Comparison of ENCODE assay signal across 8 cellular contexts in genomic region chr4:127782275-127783025, GRCh38. TPM values are rescaled to one million over a fixed set of nuclear protein-coding genes. Genes with fewer than 3 reads are reported as not detected.
DNase-seq lines count a peak whose midpoint lies in the region; ATAC-seq, FAIRE-seq and TF ChIP-seq lines count a peak whose summit lies in the region.

Gene HSPA4L, plus strand, starts transcription at chr4:127782322. Its CDS starts 229 bp downstream, at chr4:127782551.

- H3K27ac Mint-ChIP-seq in nephron, result peak within 1 kb of the TSS; percentile 57 to 65 (median 63)

- no peaks in the 10 kb centered on the region for H3K36me3 ChIP-seq in NT2/D1 (ENCODE audit: insufficient read depth, insufficient read length, low read length)
- no peaks in the 10 kb centered on the region for H3K36me3 ChIP-seq in tibial nerve

- 0% methylated on average over 51 to 60 of the region's 63 CpGs for WGBS in tibial nerve, 2 donors

- TF ChIP-seq EP300 in tibial nerve (IDR thresholded peaks at IDR 0.05), result peak in 1 of 2 donors; percentile 94

- H3K9me3 Mint-ChIP-seq in nephron, result no peaks in the 10 kb centered on the region

- peak; percentile 87 to 91 for TF ChIP-seq POLR2A in tibial nerve (IDR thresholded peaks at IDR 0.05)

- DNase-seq in D721Med (ENCODE audit: insufficient read length, low spot score), result no peak
- DNase-seq in NT2/D1 (ENCODE audit: low read depth, low spot score), result peak; percentile 18
- peak; percentile 67 to 78 for DNase-seq in activated T-cell treated with anti-CD3 and anti-CD28 coated beads, Interleukin-2, amount 50 U/mL, for 48 hours
- peak; percentile 64 for DNase-seq in fibroblast of pulmonary artery (ENCODE audit: low read depth)
- DNase-seq in tibial nerve (ENCODE audit: low spot score in 2 of 2), result peak; percentile 23 to 25

- H3K4me3 ChIP-seq in NT2/D1 (ENCODE audit: insufficient read length, low read depth) (peak within 1 kb of the TSS; percentile 65), fibroblast of pulmonary artery (replicated peaks; ENCODE audit: low read depth, low read length) (peak within 1 kb of the TSS; percentile 86), tibial nerve (peak within 1 kb of the TSS; percentile 63 to 73 (median 70))

- peak within 1 kb of the TSS; percentile 97 to 98 (median 97) for H3K4me3 Mint-ChIP-seq in nephron

- peaks cover 14% of the 10 kb centered on the region for H3K4me1 Mint-ChIP-seq in nephron

- peak within 1 kb of the TSS; percentile 70 for H3K9ac ChIP-seq in NT2/D1 (ENCODE audit: insufficient read length, low read depth)

- peaks cover 21% of the 10 kb centered on the region for H3K27me3 Mint-ChIP-seq in nephron (ENCODE audit: low read depth)

- H3K9me3 ChIP-seq in NT2/D1 (ENCODE audit: insufficient read depth, low read length) (0 out of 2 replicates have a peak, but pooled peaks cover 4% of the 10 kb centered on the region), tibial nerve (no peaks in the 10 kb centered on the region)

- ATAC-seq in GM19452 (IDR thresholded peaks at IDR 0.05; ENCODE audit: unreplicated experiment) (peak; percentile 42), HG03469 (IDR thresholded peaks at IDR 0.05; ENCODE audit: unreplicated experiment) (peak; percentile 23)

- FAIRE-seq in D721Med (lab: Jason Lieb, UNC), result no peak

- TF ChIP-seq CTCF in D721Med (IDR thresholded peaks at IDR 0.05; ENCODE audit: insufficient read depth, missing control alignments), result peak; percentile 37
- no peak for TF ChIP-seq CTCF in fibroblast of pulmonary artery (IDR thresholded peaks at IDR 0.05; ENCODE audit: low read length, missing control alignments)
- TF ChIP-seq CTCF in nephron (IDR thresholded peaks at IDR 0.05; ENCODE audit: unreplicated experiment in 3 of 3), result peak; percentile 17 to 56 (median 23)
- peak in 4 of 5 experiments; percentile 14 to 78 (median 50) for TF ChIP-seq CTCF in tibial nerve (IDR thresholded peaks at IDR 0.05)

- no peaks in the 10 kb centered on the region for H3K36me3 Mint-ChIP-seq in nephron (ENCODE audit: low read depth)

- peak within 1 kb of the TSS; percentile 75 to 92 (median 81) for H3K27ac ChIP-seq in tibial nerve

- H3K4me1 ChIP-seq in NT2/D1 (ENCODE audit: insufficient read depth, insufficient read length) (no peaks in the 10 kb centered on the region), tibial nerve (peaks cover 0 to 21% (median 0%) of the 10 kb centered on the region in 4 donors)

- H3K27me3 ChIP-seq in NT2/D1 (ENCODE audit: insufficient read depth, insufficient read length) (peaks cover 47% of the 10 kb centered on the region), tibial nerve (no peaks in the 10 kb centered on the region)

RNA-seq across cellular contexts. Expression of gene HSPA4L, which starts in this region (rescaled TPM):
- 1 to 10 TPM; 3.3 to 7.6 (median 5.3) TPM for total RNA-seq in tibial nerve
